Comparison of ENCODE assay signal across 11 cellular contexts in the genomic region with DNA sequence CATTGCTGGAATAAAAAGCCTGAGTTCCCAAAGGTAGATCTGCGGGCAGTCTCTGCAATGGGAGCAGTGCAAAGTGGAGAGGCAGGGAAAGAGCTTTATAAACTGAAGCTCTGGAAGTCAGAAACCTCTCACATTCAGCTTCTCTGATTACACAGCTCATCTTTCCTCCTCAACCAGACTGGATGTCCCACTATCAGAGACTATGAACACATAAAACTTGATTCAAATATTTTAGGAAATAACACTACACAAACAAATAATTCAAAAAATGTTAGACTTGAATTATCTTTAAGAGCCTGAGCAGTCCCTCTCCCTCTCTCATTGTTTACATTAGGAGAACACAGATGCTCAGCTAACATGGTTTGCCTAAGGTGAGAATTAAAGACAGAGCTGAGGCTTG.
DNase-seq lines count a peak whose midpoint lies in the region; ATAC-seq, FAIRE-seq and TF ChIP-seq lines count a peak whose summit lies in the region.
"Had no signal": no experiment of that assay in that cellular context is flagged by ENCODE, and none has a peak within 500 bp of the region (broad histone marks: within the 10 kb centered on the region; RNA-seq: fewer than 3 reads in every experiment).

No MANE protein-coding gene starts in this region.

- H4K20me1 ChIP-seq in H1 (replicated peaks in 1 of 2; ENCODE audit: control insufficient read depth in 1 of 2, insufficient read depth in 2 of 2, low read length in 2 of 2) = no peaks in the 10 kb centered on the region
- no peaks in the 10 kb centered on the region for H4K20me1 ChIP-seq in osteoblast (ENCODE audit: insufficient read depth, low read length)

- TF ChIP-seq POLR2A in H1 (IDR thresholded peaks at IDR 0.05; ENCODE audit: control extremely low read depth in 1 of 2, low read depth in 2 of 2, low read length in 2 of 2) = no peak

- peak overlapping the region; percentile 50 for H4K91ac ChIP-seq in H1 (replicated peaks; ENCODE audit: insufficient read length, low read length)

- 35% methylated on average over 1 of the region's 1 CpG; no CpG with 5 or more reads in 1 of the 2 experiments for WGBS in H1 (ENCODE audit: extremely low coverage in 1 of 2, insufficient coverage in 1 of 2, insufficient read length in 1 of 2, insufficient replicate concordance in 2 of 2, low coverage in 1 of 2, low lambda C conversion rate in 2 of 2, missing lambda C conversion rate in 1 of 2), 2 experiments

- H3K9me3 Mint-ChIP-seq in naive thymus-derived CD8-positive, alpha-beta T cell = no peaks in the 10 kb centered on the region
- H3K9me3 Mint-ChIP-seq: naive B cell had no signal

- FAIRE-seq in H1 (lab: Jason Lieb, UNC) = peak; percentile 36
- FAIRE-seq: colon had no signal

- H3K4me3 Mint-ChIP-seq in naive thymus-derived CD8-positive, alpha-beta T cell = no peak overlapping the region
- H3K4me3 Mint-ChIP-seq: naive B cell had no signal

- peak overlapping the region in 2 of 4 experiments; percentile 8 to 21; a peak in 2 of 7 replicates for H3K9ac ChIP-seq in H1 (replicated peaks in 1 of 4; ENCODE audit: extremely low read depth in 1 of 4, low read depth in 3 of 4, low read length in 3 of 4)

- CTCF ChIA-PET in H1 (lab: Charles Lee; ENCODE audit: partially characterized antibody) = interaction anchor here (1.1 to 1.4 kb wide), 4 partner anchors 10 to 68 kb away, joined by 4 to 7 read pairs (median 5); no protein-coding TSS in a partner anchor

- peak overlapping the region; percentile 86 for H3K18ac ChIP-seq in H1 (ENCODE audit: extremely low read depth, low read length)

- H3K27ac ChIP-seq in H1 (ENCODE audit: low read depth, low read length) (peak overlapping the region; percentile 70), osteoblast (ENCODE audit: low read depth, low read length) (peak overlapping the region; percentile 97)

- no peak overlapping the region for H3K14ac ChIP-seq in H1 (ENCODE audit: insufficient read length)

- peak overlapping the region; percentile 94 for H4K5ac ChIP-seq in H1 (ENCODE audit: insufficient read length, low read depth, low read length)

- H3K4me3 ChIP-seq in H1 (ENCODE audit: extremely low read depth in 1 of 4, insufficient read depth in 2 of 4, low read depth in 3 of 4, low read length in 4 of 4) (peak overlapping the region in 1 of 4 experiments; percentile 25; a peak in 1 of 8 replicates), osteoblast (ENCODE audit: insufficient read depth, low read length) (no peak overlapping the region)

- H3K4ac ChIP-seq in H1 (replicated peaks; ENCODE audit: insufficient read length, low read depth, low read length) = peak overlapping the region; percentile 10

- no peak overlapping the region for H3K23ac ChIP-seq in H1 (ENCODE audit: insufficient read length)

- no peak overlapping the region for H4K8ac ChIP-seq in H1 (ENCODE audit: extremely low read depth, insufficient read depth, low read length)

- ATAC-seq in naive thymus-derived CD8-positive, alpha-beta T cell = no peak
- no peak for ATAC-seq in HG03460 (IDR thresholded peaks at IDR 0.05; ENCODE audit: unreplicated experiment)
- ATAC-seq: stimulated activated naive CD8-positive, alpha-beta T cell treated with anti-CD3 and anti-CD28 coated beads, Interleukin-15, Interleukin-2, amounts not matched to agents 100 U/mL and 50 U/mL, for 24 hours had no signal

- DNase-seq in H4 (ENCODE audit: low spot score) (peak; percentile 9), NCI-H748 treated with DMSO at 0.1 percent for 48 hours (lab: John Stamatoyannopoulos, UW) (peak; percentile 45), H1 (ENCODE audit: low read depth in 1 of 2, low spot score in 2 of 2) (no peak), osteoblast (ENCODE audit: insufficient read length, low spot score, missing footprints) (no peak), NCI-H2171 (lab: John Stamatoyannopoulos, UW) (no peak)
- DNase-seq in naive thymus-derived CD8-positive, alpha-beta T cell = no peak
- DNase-seq: DMS53; naive B cell; stimulated activated naive CD8-positive, alpha-beta T cell treated with anti-CD3 and anti-CD28 coated beads, Interleukin-15, Interleukin-2, amounts not matched to agents 100 U/mL and 50 U/mL, for 24 hours had no signal

- no peak overlapping the region for H2BK20ac ChIP-seq in H1 (ENCODE audit: low read length)

- TF ChIP-seq EP300 in H1 (IDR thresholded peaks at IDR 0.05; ENCODE audit: borderline replicate concordance in 1 of 2, low read depth in 2 of 2, low read length in 2 of 2) = no peak

- H3K79me2 ChIP-seq in H1 (ENCODE audit: control insufficient read depth in 1 of 2, insufficient read depth in 2 of 2, low read length in 2 of 2) (peaks cover 0 to 36% of the 10 kb centered on the region in 2 experiments; a peak in 2 of 4 replicates), osteoblast (ENCODE audit: insufficient read depth, low read length) (peaks cover 40% of the 10 kb centered on the region)

- H3K36me3 Mint-ChIP-seq in naive thymus-derived CD8-positive, alpha-beta T cell = no peaks in the 10 kb centered on the region
- H3K36me3 Mint-ChIP-seq: naive B cell had no signal

- peak overlapping the region; percentile 67 for H2BK120ac ChIP-seq in H1 (replicated peaks; ENCODE audit: low read depth, low read length)

- H3K9me3 ChIP-seq in H1 (ENCODE audit: insufficient read depth in 2 of 2, low read depth in 1 of 2, low read length in 1 of 2) (no peaks in the 10 kb centered on the region), osteoblast (ENCODE audit: low read depth, low read length) (no peaks in the 10 kb centered on the region)

- peaks cover 11 to 32% (median 22%) of the 10 kb centered on the region in 4 experiments for H3K4me1 ChIP-seq in H1 (replicated peaks in 1 of 4; ENCODE audit: control insufficient read depth in 3 of 4, insufficient read depth in 4 of 4, low read length in 3 of 4)
- peaks cover 41% of the 10 kb centered on the region for H3K4me1 ChIP-seq in osteoblast (ENCODE audit: insufficient read depth, low read length)

- no peak overlapping the region for H3K56ac ChIP-seq in H1 (replicated peaks; ENCODE audit: insufficient read length, low read depth, low read length)

- no peak overlapping the region for H2AFZ ChIP-seq in H1 (ENCODE audit: low read length)
- H2AFZ ChIP-seq in osteoblast (ENCODE audit: low read length) = no peak overlapping the region

- H3K27me3 ChIP-seq in H1 (replicated peaks in 1 of 4; ENCODE audit: control insufficient read depth in 3 of 4, extremely low read depth in 1 of 4, insufficient read depth in 3 of 4, low read length in 3 of 4) = no peaks in the 10 kb centered on the region
- H3K27me3 ChIP-seq in osteoblast (ENCODE audit: insufficient read depth, low read length) = no peaks in the 10 kb centered on the region

- H2BK5ac ChIP-seq in H1 (ENCODE audit: low read depth, low read length) = peak overlapping the region; percentile 86; the same call in 1 of the 2 replicates

- peaks cover 0 to 5% (median 0%) of the 10 kb centered on the region in 5 donors for H3K27me3 Mint-ChIP-seq in naive thymus-derived CD8-positive, alpha-beta T cell
- H3K27me3 Mint-ChIP-seq: naive B cell had no signal

- H3K36me3 ChIP-seq in H1 (ENCODE audit: control insufficient read depth in 2 of 4, insufficient read depth in 4 of 4, low read length in 3 of 4) = no peaks in the 10 kb centered on the region
- no peaks in the 10 kb centered on the region for H3K36me3 ChIP-seq in osteoblast (ENCODE audit: insufficient read depth, low read length)

- TF ChIP-seq CTCF in H1 (IDR thresholded peaks at IDR 0.05; ENCODE audit: control extremely low read depth in 1 of 3, insufficient read depth in 1 of 3, low read depth in 1 of 3, low read length in 3 of 3) (no peak), osteoblast (IDR thresholded peaks at IDR 0.05; ENCODE audit: extremely low read depth, low read depth, low read length) (no peak)

- no peaks in the 10 kb centered on the region; the same call in 1 of the 2 replicates for H3K23me2 ChIP-seq in H1 (ENCODE audit: low read depth, low read length)

- H3K4me2 ChIP-seq in H1 (ENCODE audit: insufficient read depth in 1 of 2, low read depth in 2 of 2, low read length in 2 of 2) (peak overlapping the region; percentile 44 to 55), osteoblast (ENCODE audit: insufficient read depth, low read length) (peak overlapping the region; percentile 28)

- no peak for TF ChIP-seq RAD21 in H1 (IDR thresholded peaks at IDR 0.05 in 1 of 2, conservative IDR thresholded peaks at IDR 0.05 in 1 of 2; ENCODE audit: low read depth in 2 of 2, low read length in 2 of 2)

- no peak overlapping the region for H2BK15ac ChIP-seq in H1 (ENCODE audit: low read length)

- H2BK12ac ChIP-seq in H1 (ENCODE audit: low read depth, low read length) = peak overlapping the region; percentile 51

- POLR2A ChIA-PET in H1 (lab: Charles Lee; ENCODE audit: partially characterized antibody) = interaction anchor here (0.6 to 3.7 kb wide), 9 partner anchors 9 to 192 kb away, joined by 3 to 18 read pairs (median 6); partner anchors contain the start of genes DENND5B and SINHCAF
- POLR2A ChIA-PET in naive thymus-derived CD8-positive, alpha-beta T cell (lab: Charles Lee) = interaction anchor here (0.7 kb wide), 1 partner anchor 7 kb away, joined by 3 read pairs; no protein-coding TSS in a partner anchor

- no peak overlapping the region for H3K27ac Mint-ChIP-seq in naive thymus-derived CD8-positive, alpha-beta T cell

- peaks cover 0 to 2% (median 0%) of the 10 kb centered on the region in 4 donors for H3K4me1 Mint-ChIP-seq in naive thymus-derived CD8-positive, alpha-beta T cell

- peak overlapping the region; percentile 84 for H2AK5ac ChIP-seq in H1 (ENCODE audit: low read depth, low read length)

- no peaks in the 10 kb centered on the region for H3K79me1 ChIP-seq in H1 (ENCODE audit: low read depth, low read length)

TF ChIP-seq in H1, 55 proteins besides CTCF, POLR2A, EP300 and RAD21 (continues in another document):
- TF ChIP-seq KDM4A (IDR thresholded peaks at IDR 0.05; ENCODE audit: low read depth, low read length, severe bottlenecking) = no peak
- TF ChIP-seq, protein P1, sequence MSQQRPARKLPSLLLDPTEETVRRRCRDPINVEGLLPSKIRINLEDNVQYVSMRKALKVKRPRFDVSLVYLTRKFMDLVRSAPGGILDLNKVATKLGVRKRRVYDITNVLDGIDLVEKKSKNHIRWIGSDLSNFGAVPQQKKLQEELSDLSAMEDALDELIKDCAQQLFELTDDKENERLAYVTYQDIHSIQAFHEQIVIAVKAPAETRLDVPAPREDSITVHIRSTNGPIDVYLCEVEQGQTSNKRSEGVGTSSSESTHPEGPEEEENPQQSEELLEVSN (IDR thresholded peaks at IDR 0.05) = no peak
- no peak for TF ChIP-seq ASH2L (IDR thresholded peaks at IDR 0.05; ENCODE audit: low read length)
- TF ChIP-seq SIN3A (conservative IDR thresholded peaks at IDR 0.05 in 1 of 2, IDR thresholded peaks at IDR 0.05 in 1 of 2; ENCODE audit: low read depth in 1 of 2, low read length in 2 of 2) = no peak
- no peak for TF ChIP-seq CEBPB (IDR thresholded peaks at IDR 0.05; ENCODE audit: low read depth, low read length)
- no peak for TF ChIP-seq JUN (IDR thresholded peaks at IDR 0.05; ENCODE audit: low read depth, low read length)

Comparison
In these comparisons a context has a peak if more than half of its experiments do, and no peak if none do; other contexts are left out.
1. DNase-seq: peak in H4 (single experiment) and NCI-H748 treated with DMSO at 0.1 percent for 48 hours (single experiment); none in H1 (0 of 2), osteoblast (single experiment), naive thymus-derived CD8-positive, alpha-beta T cell (0 of 10) and NCI-H2171 (single experiment).